Comparison of ENCODE assay signal across 36 cellular contexts in genomic region chr12:52892193-52892852, GRCh38. TPM values are rescaled to one million over a fixed set of nuclear protein-coding genes. Genes with fewer than 3 reads are reported as not detected.
"Had no signal": no experiment of that assay in that cellular context is flagged by ENCODE, and none has a peak within 500 bp of the region (broad histone marks: within the 10 kb centered on the region; RNA-seq: fewer than 3 reads in every experiment).

No MANE protein-coding gene starts in this region.

- H3K9me3 ChIP-seq: MG63, SJCRH30 had no signal

- H3K27me3 ChIP-seq: brain microvascular endothelial cell, MG63, SJCRH30 had no signal

- H3K4me3 Mint-ChIP-seq: activated CD4-positive, alpha-beta T cell treated with anti-CD3 and anti-CD28 coated beads, Interleukin-2, amount 10 ng/mL, durations not matched to agents 24 days and 14 days; activated CD8-positive, alpha-beta T cell treated with anti-CD3 and anti-CD28 coated beads for 36 hours; activated naive CD8-positive, alpha-beta T cell treated with anti-CD3 and anti-CD28 coated beads for 36 hours; activated T-cell treated with anti-CD3 and anti-CD28 coated beads, Interleukin-2, amount 50 U/mL, for 72 hours; activated T-helper 17 cell treated with anti-CD3 and anti-CD28 coated beads, Interleukin-2, amount 50 U/mL, for 72 hours had no signal

- H3K4me3 ChIP-seq: MG63, SJCRH30, SK-N-MC had no signal

- ATAC-seq: activated CD8-positive, alpha-beta T cell treated with anti-CD3 and anti-CD28 coated beads for 36 hours; activated T-cell treated with anti-CD3 and anti-CD28 coated beads, Interleukin-2, amount 50 U/mL, for 72 hours; activated T-helper 17 cell treated with anti-CD3 and anti-CD28 coated beads, Interleukin-2, amount 50 U/mL, for 72 hours; PC-3 had no signal

- H3K36me3 Mint-ChIP-seq: activated naive CD8-positive, alpha-beta T cell treated with anti-CD3 and anti-CD28 coated beads for 36 hours had no signal

- H3K4me1 Mint-ChIP-seq: activated CD4-positive, alpha-beta T cell treated with anti-CD3 and anti-CD28 coated beads, Interleukin-2, amount 10 ng/mL, durations not matched to agents 24 days and 14 days; activated naive CD8-positive, alpha-beta T cell treated with anti-CD3 and anti-CD28 coated beads for 36 hours; activated T-helper 17 cell treated with anti-CD3 and anti-CD28 coated beads, Interleukin-2, amount 50 U/mL, for 72 hours had no signal

- DNase-seq: activated CD4-positive, alpha-beta T cell treated with anti-CD3 and anti-CD28 coated beads, Interleukin-2, amount 10 ng/mL, durations not matched to agents 24 days and 14 days; activated CD4-positive, alpha-beta T cell treated with anti-CD3 and anti-CD28 coated beads, Interleukin-2, amount 50 U/mL, for 4 hours; activated CD8-positive, alpha-beta T cell treated with anti-CD3 and anti-CD28 coated beads for 36 hours; activated effector memory CD4-positive, alpha-beta T cell treated with anti-CD3 and anti-CD28 coated beads, Interleukin-2, amount 50 U/mL, for 16 hours; activated naive CD4-positive, alpha-beta T cell; activated naive CD4-positive, alpha-beta T cell treated with anti-CD3 and anti-CD28 coated beads, Interleukin-2, amount 50 U/mL, for 16 hours; activated naive CD8-positive, alpha-beta T cell treated with anti-CD3 and anti-CD28 coated beads for 36 hours; activated T-cell treated with anti-CD3 and anti-CD28 coated beads, Interleukin-2, amount 50 U/mL, for 1 hour; activated T-cell treated with anti-CD3 and anti-CD28 coated beads, Interleukin-2, amount 50 U/mL, for 72 hours; amniotic stem cell; aorta; brain microvascular endothelial cell; central memory CD4-positive, alpha-beta T cell; Kasumi-1; MG63; NCI-H1048; NCI-H1105 treated with DMSO at 0.1 percent for 48 hours; NCI-H1436; NCI-H1694 treated with DMSO at 0.1 percent for 48 hours; NCI-H2029; NCI-H345; NCI-H524 treated with DMSO at 0.1 percent for 48 hours; NK-92 treated with Interleukin-12 subunit alpha and Interleukin-12 subunit beta, amount 100 ng/mL, for 24 hours; PC-3; SHP77; SJCRH30; T1000; WERI-Rb-1 had no signal

- H3K9me3 Mint-ChIP-seq: activated CD4-positive, alpha-beta T cell treated with anti-CD3 and anti-CD28 coated beads, Interleukin-2, amount 10 ng/mL, durations not matched to agents 24 days and 14 days; activated CD8-positive, alpha-beta T cell treated with anti-CD3 and anti-CD28 coated beads for 36 hours; activated naive CD8-positive, alpha-beta T cell treated with anti-CD3 and anti-CD28 coated beads for 36 hours; activated T-cell treated with anti-CD3 and anti-CD28 coated beads, Interleukin-2, amount 50 U/mL, for 72 hours; activated T-helper 17 cell treated with anti-CD3 and anti-CD28 coated beads, Interleukin-2, amount 50 U/mL, for 72 hours had no signal

- H3K27me3 Mint-ChIP-seq: activated naive CD8-positive, alpha-beta T cell treated with anti-CD3 and anti-CD28 coated beads for 36 hours; activated T-helper 17 cell treated with anti-CD3 and anti-CD28 coated beads, Interleukin-2, amount 50 U/mL, for 72 hours had no signal

- H3K36me3 ChIP-seq: brain microvascular endothelial cell, MG63, SJCRH30, WERI-Rb-1 had no signal

- H3K27ac ChIP-seq: brain microvascular endothelial cell, SJCRH30, SK-N-MC, WERI-Rb-1 had no signal

- FAIRE-seq: RCC 7860 had no signal

- H3K27ac Mint-ChIP-seq: activated CD4-positive, alpha-beta T cell treated with anti-CD3 and anti-CD28 coated beads, Interleukin-2, amount 10 ng/mL, durations not matched to agents 24 days and 14 days; activated CD8-positive, alpha-beta T cell treated with anti-CD3 and anti-CD28 coated beads for 36 hours; activated naive CD8-positive, alpha-beta T cell treated with anti-CD3 and anti-CD28 coated beads for 36 hours; activated T-cell treated with anti-CD3 and anti-CD28 coated beads, Interleukin-2, amount 50 U/mL, for 72 hours; activated T-helper 17 cell treated with anti-CD3 and anti-CD28 coated beads, Interleukin-2, amount 50 U/mL, for 72 hours had no signal

RNA-seq across cellular contexts. Expression of gene KRT8, which starts 12.6 kb away (rescaled TPM):
- total RNA-seq: activated CD8-positive, alpha-beta memory T cell treated with anti-CD3 and anti-CD28 coated beads for 36 hours; T-helper 1 cell treated with Interleukin-12 subunit alpha and Interleukin-12 subunit beta and Interleukin-4 antibody, amounts not matched to agents 30 ng/mL and 1 ng/mL, for 36 hours had no signal

RNA-seq across cellular contexts. Expression of gene KRT78, which starts 43.5 kb away (rescaled TPM):
- total RNA-seq: activated CD4-positive, alpha-beta T cell treated with anti-CD3 and anti-CD28 coated beads, Interleukin-2, amount 10 ng/mL, durations not matched to agents 24 days and 14 days; activated CD8-positive, alpha-beta memory T cell treated with anti-CD3 and anti-CD28 coated beads for 36 hours; activated CD8-positive, alpha-beta T cell treated with anti-CD3 and anti-CD28 coated beads for 36 hours; activated naive CD8-positive, alpha-beta T cell treated with anti-CD3 and anti-CD28 coated beads for 36 hours; activated T-cell treated with anti-CD3 and anti-CD28 coated beads, Interleukin-2, amount 50 U/mL, for 72 hours; activated T-helper 17 cell treated with anti-CD3 and anti-CD28 coated beads, Interleukin-2, amount 50 U/mL, for 72 hours; aorta; cerebellum; NCI-H460; SJCRH30; T-helper 1 cell treated with Interleukin-12 subunit alpha and Interleukin-12 subunit beta and Interleukin-4 antibody, amounts not matched to agents 30 ng/mL and 1 ng/mL, for 36 hours; T-helper 2 cell treated with Interferon-gamma antibody and Interleukin-4, amounts not matched to agents 100 ng/mL and 5 ng/mL, for 36 hours had no signal

RNA-seq across cellular contexts. Expression of gene KRT79, which starts 58.2 kb away (rescaled TPM):
- total RNA-seq: activated CD4-positive, alpha-beta T cell treated with anti-CD3 and anti-CD28 coated beads, Interleukin-2, amount 10 ng/mL, durations not matched to agents 24 days and 14 days; aorta; cerebellum; NCI-H460; PC-3; SJCRH30; T-helper 1 cell treated with Interleukin-12 subunit alpha and Interleukin-12 subunit beta and Interleukin-4 antibody, amounts not matched to agents 30 ng/mL and 1 ng/mL, for 36 hours; T-helper 2 cell treated with Interferon-gamma antibody and Interleukin-4, amounts not matched to agents 100 ng/mL and 5 ng/mL, for 36 hours had no signal
- polyA plus RNA-seq: aorta had no signal
